Comparison of ENCODE assay signal across 2 cellular contexts in the genomic region with DNA sequence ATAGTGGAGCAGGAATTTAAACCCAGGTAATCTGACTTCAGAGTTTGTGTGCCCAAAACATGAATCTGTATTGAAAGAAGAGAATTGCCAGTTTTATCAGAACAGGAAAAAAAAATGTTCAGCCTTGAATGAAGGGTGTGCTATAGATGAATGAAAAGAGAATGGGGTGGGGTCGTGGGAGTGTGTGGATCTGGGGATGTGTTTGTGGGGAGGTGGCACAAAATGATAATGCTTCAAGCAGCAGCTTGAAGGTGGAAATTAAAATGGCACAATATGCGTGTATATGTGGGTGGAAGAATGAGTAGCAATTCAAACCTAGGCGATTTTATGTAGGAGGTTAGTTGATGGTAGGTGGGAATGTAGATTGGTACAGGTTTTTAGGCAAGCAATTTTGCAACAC.
"Had no signal": no experiment of that assay in that cellular context is flagged by ENCODE, and none has a peak within 500 bp of the region (broad histone marks: within the 10 kb centered on the region; RNA-seq: fewer than 3 reads in every experiment).

No MANE protein-coding gene starts in this region.

- DNase-seq: GDM1, GF-D8 had no signal
